7 cellular contexts compared by ENCODE assay signal in the genomic region with DNA sequence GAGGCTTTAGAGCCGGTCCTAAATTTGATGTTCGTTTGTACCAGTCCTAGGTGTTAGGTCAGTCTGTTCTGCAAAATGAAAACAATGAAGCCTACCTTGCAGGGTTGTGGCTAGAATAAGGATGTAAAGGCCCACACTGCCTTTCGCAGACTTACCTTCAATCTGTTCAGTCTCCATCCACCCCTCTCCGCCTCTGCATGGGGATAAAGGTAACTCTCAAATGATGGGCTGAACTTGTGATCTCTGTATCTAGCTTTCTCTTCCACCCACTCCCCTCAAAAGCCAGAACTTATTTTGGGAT. TPM values are rescaled to one million over a fixed set of nuclear protein-coding genes. Genes with fewer than 3 reads are reported as not detected.
DNase-seq lines count a peak whose midpoint lies in the region; ATAC-seq and TF ChIP-seq lines count a peak whose summit lies in the region.
"Not testable (repeated sequence)": the region's sequence is repeated elsewhere in the genome, so short reads cannot be mapped to it uniquely, and the experiment has no call there.

No MANE protein-coding gene starts in this region.

- H3K4me3 ChIP-seq in PC-3 (ENCODE audit: low read length); lower lobe of right lung: not testable (repeated sequence)

- intact Hi-C loops in PC-3 (cut with micrococcal nuclease); lower lobe of right lung (cut with DNase I): not testable (repeated sequence)

- H3K9me3 ChIP-seq in PC-3 (ENCODE audit: low read length); lower lobe of right lung: not testable (repeated sequence)

- not testable (repeated sequence) for H4K20me1 ChIP-seq in PC-3 (ENCODE audit: low read length)

- H3K27ac ChIP-seq in PC-3 (ENCODE audit: low read length); lower lobe of right lung: not testable (repeated sequence)

- peak; percentile 17 for ATAC-seq in GM18907 (IDR thresholded peaks at IDR 0.05; ENCODE audit: unreplicated experiment)
- ATAC-seq in GM21367 (IDR thresholded peaks at IDR 0.05; ENCODE audit: unreplicated experiment): peak; percentile 35
- ATAC-seq in HG02678 (IDR thresholded peaks at IDR 0.05; ENCODE audit: unreplicated experiment): peak; percentile 17
- ATAC-seq in HG03097 (IDR thresholded peaks at IDR 0.05; ENCODE audit: low FRiP score, unreplicated experiment): peak; percentile 4
- peak; percentile 26 for ATAC-seq in PC-3
- ATAC-seq in activated naive CD8-positive, alpha-beta T cell treated with anti-CD3 and anti-CD28 coated beads, Interleukin-2, amount 50 U/mL, for 24 hours: peak; percentile 33
- peak; percentile 31 to 52 for ATAC-seq in lower lobe of right lung

- not testable (repeated sequence) for H3F3A ChIP-seq in PC-3 (ENCODE audit: low read length, unreplicated experiment)

- H3K4me1 Mint-ChIP-seq in activated naive CD8-positive, alpha-beta T cell treated with anti-CD3 and anti-CD28 coated beads, Interleukin-2, amount 50 U/mL, for 24 hours: not testable (repeated sequence)

- not testable (repeated sequence) for H3K9ac ChIP-seq in PC-3 (ENCODE audit: low read length)

- not testable (repeated sequence) for H3K27ac Mint-ChIP-seq in activated naive CD8-positive, alpha-beta T cell treated with anti-CD3 and anti-CD28 coated beads, Interleukin-2, amount 50 U/mL, for 24 hours

- H3K4me3 Mint-ChIP-seq in activated naive CD8-positive, alpha-beta T cell treated with anti-CD3 and anti-CD28 coated beads, Interleukin-2, amount 50 U/mL, for 24 hours: not testable (repeated sequence)

- H3K4me2 ChIP-seq in PC-3 (ENCODE audit: low read length): not testable (repeated sequence)

- TF ChIP-seq CTCF in PC-3 (conservative IDR thresholded peaks at IDR 0.05; ENCODE audit: low read depth, low read length); lower lobe of right lung (IDR thresholded peaks at IDR 0.05): not testable (repeated sequence)

- not testable (repeated sequence) for H3K36me3 Mint-ChIP-seq in activated naive CD8-positive, alpha-beta T cell treated with anti-CD3 and anti-CD28 coated beads, Interleukin-2, amount 50 U/mL, for 24 hours (ENCODE audit: low read depth)

- H2AFZ ChIP-seq in PC-3 (ENCODE audit: low read length): not testable (repeated sequence)

- not testable (repeated sequence) for H3K27me3 ChIP-seq in PC-3 (ENCODE audit: low read length); lower lobe of right lung (ENCODE audit: low read depth)

- CTCF ChIA-PET in PC-3 (lab: Charles Lee): not testable (repeated sequence)

- H3K27me3 Mint-ChIP-seq in activated naive CD8-positive, alpha-beta T cell treated with anti-CD3 and anti-CD28 coated beads, Interleukin-2, amount 50 U/mL, for 24 hours: not testable (repeated sequence)

- BruUV-seq in PC-3 (replicated peaks; lab: Mats Ljungman, UMichigan): TSS peak; percentile 45

- H3K36me3 ChIP-seq in PC-3 (ENCODE audit: low read depth, low read length); lower lobe of right lung: not testable (repeated sequence)

- H3K9me2 ChIP-seq in PC-3 (replicated peaks; ENCODE audit: low read length): not testable (repeated sequence)

- POLR2A ChIA-PET in PC-3 (lab: Charles Lee; ENCODE audit: unreplicated experiment): not testable (repeated sequence)

- H3K9me3 Mint-ChIP-seq in activated naive CD8-positive, alpha-beta T cell treated with anti-CD3 and anti-CD28 coated beads, Interleukin-2, amount 50 U/mL, for 24 hours: not testable (repeated sequence)

- DNase-seq in PC-3; activated naive CD8-positive, alpha-beta T cell treated with anti-CD3 and anti-CD28 coated beads, Interleukin-2, amount 50 U/mL, for 24 hours; lower lobe of right lung: not testable (repeated sequence)

- not testable (repeated sequence) for H3K4me1 ChIP-seq in PC-3 (ENCODE audit: insufficient read depth, low read length); lower lobe of right lung

- not testable (repeated sequence) for H3K79me2 ChIP-seq in PC-3 (ENCODE audit: low read length)

RNA-seq across cellular contexts. Expression of a gene that starts 0.7 kb away (rescaled TPM):
- total RNA-seq in PC-3 (2014; rRNA removed): 52.0 and 59.6 TPM in 2 replicates
- total RNA-seq in lower lobe of right lung: 28.7 TPM

RNA-seq across cellular contexts. Expression of a gene that starts 23.7 kb away (rescaled TPM):
- total RNA-seq in PC-3 (2014; rRNA removed): 31.6 and 42.2 TPM in 2 replicates
- total RNA-seq in lower lobe of right lung: 37.0 TPM
